ENCODE assay signal across 16 cellular contexts in genomic region chr4:55087930-55088293, GRCh38. TPM values are rescaled to one million over a fixed set of nuclear protein-coding genes. Genes with fewer than 3 reads are reported as not detected.
"Had no signal": no experiment of that assay in that cellular context is flagged by ENCODE, and none has a peak within 500 bp of the region (broad histone marks: within the 10 kb centered on the region; RNA-seq: fewer than 3 reads in every experiment).

No MANE protein-coding gene starts in this region.

- H3K4me3 ChIP-seq: heart right ventricle, psoas muscle, right lobe of liver, SJSA1, spleen had no signal

- ATAC-seq: left lobe of liver; naive thymus-derived CD8-positive, alpha-beta T cell; psoas muscle; right lobe of liver; stimulated activated memory B cell treated with anti-CD40 and anti-IgM and Interleukin-4, amounts not matched to agents 10 μg/mL and 1 μg/mL and 100 μg/mL, for 72 hours; T-cell had no signal

- H3K27me3 ChIP-seq: heart right ventricle, right lobe of liver, SJSA1 had no signal

- H3K27me3 Mint-ChIP-seq: activated CD4-positive, alpha-beta T cell treated with anti-CD3 and anti-CD28 coated beads, Interleukin-2, amount 10 ng/mL, durations not matched to agents 24 days and 14 days; stimulated activated memory B cell treated with anti-CD40 and anti-IgM and Interleukin-4, amounts not matched to agents 10 μg/mL and 1 μg/mL and 100 μg/mL, for 72 hours had no signal

- H3K9me3 Mint-ChIP-seq: activated CD4-positive, alpha-beta T cell treated with anti-CD3 and anti-CD28 coated beads, Interleukin-2, amount 10 ng/mL, durations not matched to agents 24 days and 14 days; naive thymus-derived CD8-positive, alpha-beta T cell; stimulated activated memory B cell treated with anti-CD40 and anti-IgM and Interleukin-4, amounts not matched to agents 10 μg/mL and 1 μg/mL and 100 μg/mL, for 72 hours; T-cell; type B pancreatic cell had no signal

- H3K4me1 ChIP-seq: psoas muscle, right lobe of liver, SJSA1, spleen had no signal

- H3K27ac ChIP-seq: psoas muscle, right lobe of liver, SJSA1, spleen, VCaP had no signal

- H3K9me3 ChIP-seq: heart right ventricle, psoas muscle, right lobe of liver, SJSA1, spleen had no signal

- H3K4me1 Mint-ChIP-seq: activated CD4-positive, alpha-beta T cell treated with anti-CD3 and anti-CD28 coated beads, Interleukin-2, amount 10 ng/mL, durations not matched to agents 24 days and 14 days; naive thymus-derived CD8-positive, alpha-beta T cell; stimulated activated memory B cell treated with anti-CD40 and anti-IgM and Interleukin-4, amounts not matched to agents 10 μg/mL and 1 μg/mL and 100 μg/mL, for 72 hours; T-cell had no signal

- H3K27ac Mint-ChIP-seq: activated CD4-positive, alpha-beta T cell treated with anti-CD3 and anti-CD28 coated beads, Interleukin-2, amount 10 ng/mL, durations not matched to agents 24 days and 14 days; naive thymus-derived CD8-positive, alpha-beta T cell; stimulated activated memory B cell treated with anti-CD40 and anti-IgM and Interleukin-4, amounts not matched to agents 10 μg/mL and 1 μg/mL and 100 μg/mL, for 72 hours; T-cell; type B pancreatic cell had no signal

- H3K4me3 Mint-ChIP-seq: activated CD4-positive, alpha-beta T cell treated with anti-CD3 and anti-CD28 coated beads, Interleukin-2, amount 10 ng/mL, durations not matched to agents 24 days and 14 days; naive thymus-derived CD8-positive, alpha-beta T cell; stimulated activated memory B cell treated with anti-CD40 and anti-IgM and Interleukin-4, amounts not matched to agents 10 μg/mL and 1 μg/mL and 100 μg/mL, for 72 hours; T-cell; type B pancreatic cell had no signal

- H3K36me3 ChIP-seq: right lobe of liver, SJSA1, spleen had no signal

- DNase-seq: activated CD4-positive, alpha-beta T cell treated with anti-CD3 and anti-CD28 coated beads, Interleukin-2, amount 10 ng/mL, durations not matched to agents 24 days and 14 days; activated naive CD4-positive, alpha-beta T cell treated with anti-CD3 and anti-CD28 coated beads, Interleukin-2, amount 50 U/mL, for 16 hours; amniotic stem cell; heart right ventricle; naive thymus-derived CD8-positive, alpha-beta T cell; psoas muscle; right lobe of liver; spleen; stimulated activated CD4-positive, alpha-beta T cell treated with anti-CD3 and anti-CD28 coated beads, Interleukin-1b, Interleukin-23, amount 100 ng/mL, for 48 hours; T-cell had no signal

RNA-seq across cellular contexts. Expression of gene KDR, which starts 37.5 kb away (rescaled TPM):
- total RNA-seq: activated CD4-positive, alpha-beta T cell treated with anti-CD3 and anti-CD28 coated beads, Interleukin-2, amount 10 ng/mL, durations not matched to agents 24 days and 14 days; mononuclear cell; naive thymus-derived CD8-positive, alpha-beta T cell had no signal
- polyA plus RNA-seq: naive thymus-derived CD8-positive, alpha-beta T cell had no signal
